In the genomic region with DNA sequence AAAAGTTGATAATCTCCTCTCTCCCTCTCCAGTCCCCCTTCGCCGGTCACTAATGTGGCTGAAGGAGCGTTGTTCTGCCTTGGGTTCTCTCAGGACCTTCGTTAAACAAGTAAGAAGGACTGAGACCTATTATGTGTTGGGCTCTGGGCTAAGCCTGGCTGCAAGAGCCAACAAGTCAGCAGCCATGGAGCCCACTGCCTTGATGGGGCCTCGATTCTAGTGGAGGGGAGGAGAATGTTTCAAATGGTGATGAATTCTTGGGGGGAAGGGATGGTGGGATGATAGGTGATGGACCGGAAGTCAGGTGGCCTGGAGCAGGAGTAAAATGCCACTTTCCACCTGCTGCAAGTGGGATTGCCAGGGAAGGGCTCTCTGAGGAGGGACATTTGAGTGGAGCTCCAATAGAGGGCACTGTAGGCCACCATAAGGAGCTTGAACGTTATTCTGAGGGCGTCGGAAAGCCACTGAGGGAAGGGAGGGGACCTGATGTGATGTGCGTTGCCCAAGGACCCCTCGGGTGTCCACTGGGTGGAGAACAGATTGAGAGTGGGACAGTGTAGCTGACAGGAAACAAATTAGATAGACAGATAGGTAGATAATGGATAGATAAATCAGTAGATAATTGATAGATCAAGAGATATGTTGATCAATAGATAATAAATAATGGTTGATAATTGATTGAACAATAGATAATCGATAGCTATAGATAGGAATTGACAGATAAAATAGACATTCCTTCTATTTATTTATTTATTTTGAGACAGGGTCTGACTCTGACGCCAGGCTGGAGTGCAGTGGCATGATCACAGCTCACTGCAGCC, we compare ENCODE assay signal across 8 cellular contexts. TPM values are rescaled to one million over a fixed set of nuclear protein-coding genes. Genes with fewer than 3 reads are reported as not detected.
DNase-seq lines count a peak whose midpoint lies in the region; ATAC-seq and TF ChIP-seq lines count a peak whose summit lies in the region.

No MANE protein-coding gene starts in this region.

- H3K4me1 ChIP-seq in foreskin keratinocyte, result no peaks in the 10 kb centered on the region

- DNase-seq in AG08396 (ENCODE audit: low spot score) (peak; percentile 57), GM12864 (ENCODE audit: low read depth) (no peak), NCI-H2171 (lab: John Stamatoyannopoulos, UW) (peak; percentile 76), foreskin keratinocyte (no peak), renal cortical epithelial cell (ENCODE audit: low read depth) (peak; percentile 47), hippocampal formation (lab: John Stamatoyannopoulos, UW) (no peak)

- no peak for ATAC-seq in foreskin keratinocyte
- ATAC-seq in GM18502 (IDR thresholded peaks at IDR 0.05; ENCODE audit: poor library complexity, unreplicated experiment), result no peak

- no peak overlapping the region for H3K27ac ChIP-seq in foreskin keratinocyte

- H3K27me3 ChIP-seq in foreskin keratinocyte, result no peaks in the 10 kb centered on the region

- TF ChIP-seq CTCF in GM12864 (IDR thresholded peaks at IDR 0.05; ENCODE audit: low read depth, low read length, missing control alignments) (peak; percentile 73), WI38 (IDR thresholded peaks at IDR 0.05; ENCODE audit: low read depth, low read length) (peak; percentile 74), foreskin keratinocyte (conservative IDR thresholded peaks at IDR 0.05) (peak; percentile 69)

- H3K4me3 ChIP-seq in GM12864 (ENCODE audit: low read depth, low read length), result no peak overlapping the region
- no peak overlapping the region for H3K4me3 ChIP-seq in WI38 (ENCODE audit: low read depth, low read length)

RNA-seq across cellular contexts. Expression of gene NXPH3, which starts 18.3 kb away (rescaled TPM):
- 1.1 and 2.0 TPM in 2 replicates for total RNA-seq in foreskin keratinocyte
- polyA plus RNA-seq in foreskin keratinocyte, result 1.4 and 2.2 TPM in 2 replicates
- total RNA-seq in renal cortical epithelial cell, result 0.10 TPM in 1 of 2 replicates, not detected in the other

Comparison
In these comparisons a context has a peak if more than half of its experiments do, and no peak if none do; other contexts are left out.
1. DNase-seq: peak in AG08396 (single experiment), NCI-H2171 (single experiment) and renal cortical epithelial cell (single experiment); none in GM12864 (single experiment), foreskin keratinocyte (0 of 2) and hippocampal formation (0 of 2).
2. Peak in every context shown above with its lines, with median percentiles within 50 percentile points of each other: CTCF ChIP-seq.